ENCODE assay signal across 39 cellular contexts in the genomic region with DNA sequence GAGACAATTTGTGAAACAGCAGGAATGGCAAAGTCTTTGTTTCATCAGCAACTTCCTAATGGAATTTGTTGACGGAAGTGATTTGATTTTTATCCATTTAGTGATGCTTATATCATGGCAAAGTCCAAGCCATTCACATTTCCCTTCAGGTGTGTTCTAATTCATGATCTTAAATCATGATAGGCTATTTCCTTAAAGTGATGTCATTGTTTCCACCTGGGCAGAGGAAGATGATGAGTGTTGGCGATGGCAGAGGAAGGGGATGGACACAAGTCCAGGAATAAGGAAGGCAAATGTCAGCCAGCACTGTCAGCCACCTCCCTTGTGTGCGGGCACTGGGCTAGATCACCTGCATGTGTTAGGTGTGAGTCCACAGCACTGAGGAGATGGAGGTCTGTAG.
"Had no signal": no experiment of that assay in that cellular context is flagged by ENCODE, and none has a peak within 500 bp of the region (broad histone marks: within the 10 kb centered on the region; RNA-seq: fewer than 3 reads in every experiment).

No MANE protein-coding gene starts in this region.

- FAIRE-seq: astrocyte, TTC549 had no signal

- H3K27me3 Mint-ChIP-seq: activated B cell treated with CpG ODN at 0.5 μM for 24 hours; activated CD4-positive, alpha-beta memory T cell treated with anti-CD3 and anti-CD28 coated beads for 36 hours; activated CD8-positive, alpha-beta T cell treated with anti-CD3 and anti-CD28 coated beads for 36 hours; activated naive CD8-positive, alpha-beta T cell treated with anti-CD3 and anti-CD28 coated beads for 36 hours; activated T-helper 17 cell treated with anti-CD3 and anti-CD28 coated beads, Interleukin-2, amount 50 U/mL, for 72 hours; central memory CD8-positive, alpha-beta T cell had no signal

- H3K27ac Mint-ChIP-seq: activated B cell treated with CpG ODN at 0.5 μM for 24 hours; activated CD4-positive, alpha-beta memory T cell treated with anti-CD3 and anti-CD28 coated beads for 36 hours; activated CD8-positive, alpha-beta T cell treated with anti-CD3 and anti-CD28 coated beads for 36 hours; activated naive CD4-positive, alpha-beta T cell treated with anti-CD3 and anti-CD28 coated beads for 36 hours; activated naive CD4-positive, alpha-beta T cell treated with anti-CD3 and anti-CD28 coated beads, Interleukin-2, amount 50 U/mL, for 72 hours; activated naive CD8-positive, alpha-beta T cell treated with anti-CD3 and anti-CD28 coated beads for 36 hours; activated T-cell treated with anti-CD3 and anti-CD28 coated beads, Interleukin-2, amount 50 U/mL, for 72 hours; activated T-helper 1 cell treated with anti-CD3 and anti-CD28 coated beads, Interleukin-12 subunit alpha, Interleukin-12 subunit beta, Interleukin-2, Interleukin-4 antibody, amounts not matched to agents 30 ng/mL and 10 ng/mL and 1 ng/mL, durations not matched to agents 14 hours and 24 hours and 36 hours; activated T-helper 17 cell treated with anti-CD3 and anti-CD28 coated beads, Interleukin-2, amount 50 U/mL, for 72 hours; T-helper 1 cell treated with Interleukin-12 subunit alpha and Interleukin-12 subunit beta and Interleukin-4 antibody, amounts not matched to agents 30 μg/mL and 1 μg/mL, for 36 hours; T-helper 2 cell treated with Interferon-gamma antibody and Interleukin-4, amounts not matched to agents 5 μg/mL and 100 μg/mL, for 36 hours had no signal

- H3K9me3 ChIP-seq: body of pancreas, breast epithelium had no signal

- H3K4me1 ChIP-seq: adrenal gland, breast epithelium had no signal

- H3K27ac ChIP-seq: adrenal gland, body of pancreas, brain microvascular endothelial cell, breast epithelium, VCaP had no signal

- H3K36me3 ChIP-seq: adrenal gland, brain microvascular endothelial cell, breast epithelium had no signal

- H3K4me3 Mint-ChIP-seq: activated B cell treated with CpG ODN at 0.5 μM for 24 hours; activated CD4-positive, alpha-beta memory T cell treated with anti-CD3 and anti-CD28 coated beads for 36 hours; activated CD8-positive, alpha-beta T cell treated with anti-CD3 and anti-CD28 coated beads for 36 hours; activated naive CD4-positive, alpha-beta T cell treated with anti-CD3 and anti-CD28 coated beads for 36 hours; activated naive CD8-positive, alpha-beta T cell treated with anti-CD3 and anti-CD28 coated beads for 36 hours; activated T-cell treated with anti-CD3 and anti-CD28 coated beads, Interleukin-2, amount 50 U/mL, for 4 hours; activated T-cell treated with anti-CD3 and anti-CD28 coated beads, Interleukin-2, amount 50 U/mL, for 72 hours; activated T-helper 1 cell treated with anti-CD3 and anti-CD28 coated beads, Interleukin-12 subunit alpha, Interleukin-12 subunit beta, Interleukin-2, Interleukin-4 antibody, amounts not matched to agents 30 ng/mL and 10 ng/mL and 1 ng/mL, durations not matched to agents 14 hours and 24 hours and 36 hours; activated T-helper 17 cell treated with anti-CD3 and anti-CD28 coated beads, Interleukin-2, amount 50 U/mL, for 72 hours; central memory CD8-positive, alpha-beta T cell; T-helper 1 cell treated with Interleukin-12 subunit alpha and Interleukin-12 subunit beta and Interleukin-4 antibody, amounts not matched to agents 30 μg/mL and 1 μg/mL, for 36 hours; T-helper 2 cell treated with Interferon-gamma antibody and Interleukin-4, amounts not matched to agents 5 μg/mL and 100 μg/mL, for 36 hours had no signal

- ATAC-seq: activated CD8-positive, alpha-beta T cell treated with anti-CD3 and anti-CD28 coated beads for 36 hours; activated naive CD4-positive, alpha-beta T cell treated with anti-CD3 and anti-CD28 coated beads, Interleukin-2, amount 50 U/mL, for 72 hours; activated T-cell treated with anti-CD3 and anti-CD28 coated beads, Interleukin-2, amount 50 U/mL, for 4 hours; activated T-cell treated with anti-CD3 and anti-CD28 coated beads, Interleukin-2, amount 50 U/mL, for 72 hours; activated T-helper 17 cell treated with anti-CD3 and anti-CD28 coated beads, Interleukin-2, amount 50 U/mL, for 72 hours; body of pancreas had no signal

- H3K27me3 ChIP-seq: adrenal gland, body of pancreas, brain microvascular endothelial cell, breast epithelium had no signal

- H3K9me3 Mint-ChIP-seq: activated B cell treated with CpG ODN at 0.5 μM for 24 hours; activated CD4-positive, alpha-beta memory T cell treated with anti-CD3 and anti-CD28 coated beads for 36 hours; activated CD8-positive, alpha-beta T cell treated with anti-CD3 and anti-CD28 coated beads for 36 hours; activated naive CD4-positive, alpha-beta T cell treated with anti-CD3 and anti-CD28 coated beads for 36 hours; activated naive CD4-positive, alpha-beta T cell treated with anti-CD3 and anti-CD28 coated beads, Interleukin-2, amount 50 U/mL, for 72 hours; activated naive CD8-positive, alpha-beta T cell treated with anti-CD3 and anti-CD28 coated beads for 36 hours; activated T-cell treated with anti-CD3 and anti-CD28 coated beads, Interleukin-2, amount 50 U/mL, for 4 hours; activated T-cell treated with anti-CD3 and anti-CD28 coated beads, Interleukin-2, amount 50 U/mL, for 72 hours; activated T-helper 1 cell treated with anti-CD3 and anti-CD28 coated beads, Interleukin-12 subunit alpha, Interleukin-12 subunit beta, Interleukin-2, Interleukin-4 antibody, amounts not matched to agents 30 ng/mL and 10 ng/mL and 1 ng/mL, durations not matched to agents 14 hours and 24 hours and 36 hours; activated T-helper 17 cell treated with anti-CD3 and anti-CD28 coated beads, Interleukin-2, amount 50 U/mL, for 72 hours; central memory CD8-positive, alpha-beta T cell; T-helper 1 cell treated with Interleukin-12 subunit alpha and Interleukin-12 subunit beta and Interleukin-4 antibody, amounts not matched to agents 30 μg/mL and 1 μg/mL, for 36 hours; T-helper 2 cell treated with Interferon-gamma antibody and Interleukin-4, amounts not matched to agents 5 μg/mL and 100 μg/mL, for 36 hours had no signal

- DNase-seq: activated B cell treated with CpG ODN at 0.5 μM for 24 hours; activated CD4-positive, alpha-beta memory T cell treated with anti-CD3 and anti-CD28 coated beads for 36 hours; activated CD4-positive, alpha-beta T cell treated with anti-CD3 and anti-CD28 coated beads for 4 hours; activated CD4-positive, alpha-beta T cell treated with anti-CD3 and anti-CD28 coated beads, Interleukin-2, amount 50 U/mL, for 1 hour; activated CD4-positive, alpha-beta T cell treated with anti-CD3 and anti-CD28 coated beads, Interleukin-2, amount 50 U/mL, for 4 hours; activated CD4-positive, CD25-positive, alpha-beta regulatory T cell treated with anti-CD3 and anti-CD28 coated beads, Interleukin-2, amount 50 U/mL, for 72 hours; activated CD8-positive, alpha-beta memory T cell treated with anti-CD3 and anti-CD28 coated beads, Interleukin-2, amount 50 U/mL, for 4 hours; activated CD8-positive, alpha-beta T cell treated with anti-CD3 and anti-CD28 coated beads for 36 hours; activated effector memory CD4-positive, alpha-beta T cell treated with anti-CD3 and anti-CD28 coated beads, Interleukin-2, amount 50 U/mL, for 16 hours; activated gamma-delta T cell treated with Interleukin-2 at 50 U/mL for 16 hours; activated naive CD4-positive, alpha-beta T cell; activated naive CD4-positive, alpha-beta T cell treated with anti-CD3 and anti-CD28 coated beads for 36 hours; activated naive CD4-positive, alpha-beta T cell treated with anti-CD3 and anti-CD28 coated beads, Interleukin-2, amount 50 U/mL, for 16 hours; activated naive CD8-positive, alpha-beta T cell treated with anti-CD3 and anti-CD28 coated beads for 36 hours; activated T-cell treated with anti-CD3 and anti-CD28 coated beads for 4 hours; activated T-cell treated with anti-CD3 and anti-CD28 coated beads, Interleukin-2, amount 50 U/mL, for 1 hour; activated T-cell treated with anti-CD3 and anti-CD28 coated beads, Interleukin-2, amount 50 U/mL, for 4 hours; activated T-cell treated with anti-CD3 and anti-CD28 coated beads, Interleukin-2, amount 50 U/mL, for 72 hours; adrenal gland; amniotic stem cell; aorta; body of pancreas; brain microvascular endothelial cell; caudate nucleus; cerebellar nuclear complex; SW 1271; T-helper 1 cell; T-helper 2 cell; T-helper 9 cell had no signal

- H3K4me1 Mint-ChIP-seq: activated B cell treated with CpG ODN at 0.5 μM for 24 hours had no signal

- H3K4me3 ChIP-seq: adrenal gland, body of pancreas, breast epithelium had no signal
